Comparison of ENCODE assay signal across 25 cellular contexts in the genomic region with DNA sequence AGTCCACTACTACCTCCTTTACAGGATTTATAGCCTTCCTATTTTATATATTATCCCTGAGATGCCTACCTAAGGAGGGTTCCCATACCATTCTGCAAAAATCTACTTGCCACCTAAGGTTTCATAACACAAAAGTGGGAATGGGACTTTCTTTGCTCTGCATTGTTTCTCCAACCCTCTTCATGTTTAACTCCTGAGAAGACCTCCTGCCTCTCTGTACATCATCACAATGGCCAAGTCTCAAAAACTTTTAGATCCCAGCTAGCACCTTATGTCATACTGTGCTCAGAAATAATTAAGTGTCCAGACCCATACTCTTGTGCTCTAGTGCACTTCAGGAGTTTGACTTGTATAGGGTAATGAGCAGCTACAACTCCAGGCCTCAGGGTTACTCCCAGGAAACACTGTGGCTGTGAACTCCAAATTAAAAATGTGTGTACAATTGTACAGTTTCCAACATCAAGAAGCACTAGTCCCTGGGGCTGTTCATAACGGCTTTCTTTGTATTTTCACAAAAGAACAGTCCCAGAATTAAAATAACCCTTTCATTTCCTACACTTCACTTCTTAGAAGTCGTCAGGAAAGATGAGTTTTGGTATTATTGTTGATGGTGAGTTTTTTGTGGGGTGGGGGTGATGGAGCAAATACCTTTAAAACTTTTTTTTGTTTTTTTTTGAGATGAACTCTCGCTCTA. TPM values are rescaled to one million over a fixed set of nuclear protein-coding genes. Genes with fewer than 3 reads are reported as not detected.
DNase-seq lines count a peak whose midpoint lies in the region; ATAC-seq, FAIRE-seq and TF ChIP-seq lines count a peak whose summit lies in the region.
"Had no signal": no experiment of that assay in that cellular context is flagged by ENCODE, and none has a peak within 500 bp of the region (broad histone marks: within the 10 kb centered on the region; RNA-seq: fewer than 3 reads in every experiment).

No MANE protein-coding gene starts in this region.

- no peak for TF ChIP-seq EP300 in A549 (IDR thresholded peaks at IDR 0.05)

- H3K36me3 Mint-ChIP-seq in mesothelial cell of epicardium = no peaks in the 10 kb centered on the region

- H3K4me2 ChIP-seq in A549 = peak overlapping the region; percentile 14; the same call in 2 of the 3 replicates

- no peak for TF ChIP-seq CTCF in A549 (IDR thresholded peaks at IDR 0.05)
- TF ChIP-seq CTCF in RWPE1 (conservative IDR thresholded peaks at IDR 0.05; ENCODE audit: low read depth) = no peak
- TF ChIP-seq CTCF in mesothelial cell of epicardium (IDR thresholded peaks at IDR 0.05; ENCODE audit: unreplicated experiment) = no peak

- no peak for FAIRE-seq in A549 (lab: Jason Lieb, UNC)
- peak; percentile 86 for FAIRE-seq in G401.6 (lab: Jason Lieb, UNC)
- FAIRE-seq: bronchial epithelial cell, colon had no signal

- ATAC-seq in A549 (peak in 1 of 2 experiments; percentile 48; a peak in 4 of 6 replicates), HG02610 (IDR thresholded peaks at IDR 0.05; ENCODE audit: unreplicated experiment) (no peak)
- ATAC-seq: upper lobe of right lung had no signal

- peaks cover 23% of the 10 kb centered on the region for H3K4me1 Mint-ChIP-seq in mesothelial cell of epicardium
- H3K4me1 Mint-ChIP-seq: activated naive CD4-positive, alpha-beta T cell treated with anti-CD3 and anti-CD28 coated beads, Interleukin-2, amount 50 U/mL, for 24 hours; memory B cell had no signal

- no peaks in the 10 kb centered on the region for H3K27me3 Mint-ChIP-seq in mesothelial cell of epicardium (ENCODE audit: low read depth)
- H3K27me3 Mint-ChIP-seq: activated naive CD4-positive, alpha-beta T cell treated with anti-CD3 and anti-CD28 coated beads, Interleukin-2, amount 50 U/mL, for 24 hours; memory B cell had no signal

- POLR2A ChIA-PET in A549 (lab: Yijun Ruan, JAX) = no interaction called here
- POLR2A ChIA-PET in RWPE1 (lab: Yijun Ruan, JAX; ENCODE audit: low non-redundant PET) = no interaction called here

- CTCF ChIA-PET in A549 (lab: Yijun Ruan, JAX) (no interaction called here), RWPE1 (lab: Yijun Ruan, JAX) (no interaction called here)

- TF ChIP-seq POLR2A in A549 (IDR thresholded peaks at IDR 0.05; ENCODE audit: low read length) = no peak

- no peaks in the 10 kb centered on the region for H3K9me3 ChIP-seq in A549
- H3K9me3 ChIP-seq: Caco-2, Peyer's patch, SJCRH30, upper lobe of right lung had no signal

- peak overlapping the region; percentile 0 for H3K27ac Mint-ChIP-seq in mesothelial cell of epicardium
- H3K27ac Mint-ChIP-seq: activated naive CD4-positive, alpha-beta T cell treated with anti-CD3 and anti-CD28 coated beads, Interleukin-2, amount 50 U/mL, for 24 hours; memory B cell had no signal

- H3K27ac ChIP-seq in A549 (no peak overlapping the region), RWPE1 (peak overlapping the region; percentile 43)
- H3K27ac ChIP-seq: parathyroid adenoma, Peyer's patch, SJCRH30, upper lobe of right lung had no signal

- H3K4me3 Mint-ChIP-seq in mesothelial cell of epicardium = no peak overlapping the region
- H3K4me3 Mint-ChIP-seq: activated naive CD4-positive, alpha-beta T cell treated with anti-CD3 and anti-CD28 coated beads, Interleukin-2, amount 50 U/mL, for 24 hours; memory B cell had no signal

- H3K4me3 ChIP-seq in A549 = no peak overlapping the region
- H3K4me3 ChIP-seq: Peyer's patch, SJCRH30, skin epidermis, upper lobe of right lung had no signal

- H3K9me3 Mint-ChIP-seq in mesothelial cell of epicardium = no peaks in the 10 kb centered on the region
- H3K9me3 Mint-ChIP-seq: activated naive CD4-positive, alpha-beta T cell treated with anti-CD3 and anti-CD28 coated beads, Interleukin-2, amount 50 U/mL, for 24 hours; memory B cell had no signal

- no peak for TF ChIP-seq RAD21 in A549 (conservative IDR thresholded peaks at IDR 0.05 in 1 of 2, IDR thresholded peaks at IDR 0.05 in 1 of 2)

- DNase-seq in A549 (ENCODE audit: low read depth in 1 of 2, low spot score in 1 of 2) = no peak
- DNase-seq in RWPE1 (ENCODE audit: low spot score) = no peak
- DNase-seq in mesothelial cell of epicardium (ENCODE audit: low spot score in 2 of 2, unreplicated experiment in 2 of 2) = no peak
- DNase-seq in A172 (ENCODE audit: low spot score) = no peak
- no peak for DNase-seq in cerebellar nuclear complex (lab: John Stamatoyannopoulos, UW)
- DNase-seq: activated CD4-positive, alpha-beta T cell treated with anti-CD3 and anti-CD28 coated beads for 48 hours; activated CD8-positive, alpha-beta memory T cell treated with anti-CD3 and anti-CD28 coated beads for 24 hours; Caco-2; effector CD4-positive, alpha-beta T cell; GF-D8; NCI-H1105; NCI-H2029; Peyer's patch; SJCRH30; stimulated activated naive CD4-positive, alpha-beta T cell treated with Interleukin-2 at 50 U/mL for 16 hours; upper lobe of right lung had no signal

- 75% methylated on average over 3 of the region's 3 CpGs for WGBS in A549 (ENCODE audit: missing lambda C conversion rate)

- H3K4me1 ChIP-seq in A549 = peaks cover 10% of the 10 kb centered on the region; the same call in 2 of the 3 replicates
- H3K4me1 ChIP-seq: Caco-2, parathyroid adenoma, Peyer's patch, SJCRH30, upper lobe of right lung had no signal

TF ChIP-seq in A549, 52 proteins besides CTCF, POLR2A, EP300 and RAD21:
- TF ChIP-seq CBX2 (IDR thresholded peaks at IDR 0.05; ENCODE audit: borderline replicate concordance, low read depth) (no peak), SREBF2 (IDR thresholded peaks at IDR 0.05) (no peak), NFE2L2 (conservative IDR thresholded peaks at IDR 0.05; ENCODE audit: low read length) (no peak), NPAS2 (CRISPR knock-in tag; IDR thresholded peaks at IDR 0.05; ENCODE audit: borderline replicate concordance) (no peak), GATA3 (IDR thresholded peaks at IDR 0.05; ENCODE audit: borderline replicate concordance) (no peak), JUN (IDR thresholded peaks at IDR 0.05) (no peak), KDM1A (IDR thresholded peaks at IDR 0.05; ENCODE audit: low read depth) (no peak), HOXB13 (CRISPR knock-in tag; IDR thresholded peaks at IDR 0.05; ENCODE audit: low read depth) (no peak), EHF (CRISPR knock-in tag; IDR thresholded peaks at IDR 0.05) (no peak), SMC3 (IDR thresholded peaks at IDR 0.05) (no peak)

RNA-seq across cellular contexts. Expression of a gene that starts 39.4 kb away (rescaled TPM):
- polyA plus RNA-seq in A549 (2011; rRNA removed) (10.4 and 13.3 TPM in 2 replicates), A549 (2017; fragmentation: RNase III; extraction: RNeasy Plus Mini Kit Qiagen cat#74134 plus additional on column Dnase treatment) (6.6 to 7.3 TPM (median 6.9 TPM) in 3 replicates)
- polyA plus RNA-seq in A549 (2012; cell fraction: cytosol; rRNA removed) = 3.6 and 3.7 TPM in 2 replicates
- 7.0 and 9.5 TPM in 2 replicates for polyA plus RNA-seq in A549 (2012; cell fraction: nucleus; rRNA removed)
- polyA minus RNA-seq in A549 (2011; rRNA and poly(A)+ RNA removed) = 5.3 and 5.8 TPM in 2 replicates
- total RNA-seq in mesothelial cell of epicardium = 13.1 to 15.0 TPM (median 13.5 TPM) in 3 replicates
- total RNA-seq in A172 (2014; rRNA removed; shearing (Covaris generic)) = 7.6 and 10.2 TPM in 2 replicates

RNA-seq across cellular contexts. Expression of a gene that starts 46.1 kb away (rescaled TPM):
- polyA plus RNA-seq in A549 (2011; rRNA removed) (0.53 and 1.1 TPM in 2 replicates), A549 (2017; fragmentation: RNase III; extraction: RNeasy Plus Mini Kit Qiagen cat#74134 plus additional on column Dnase treatment) (2.4 to 2.9 TPM (median 2.5 TPM) in 3 replicates)
- 3.2 and 4.7 TPM in 2 replicates for polyA plus RNA-seq in A549 (2012; cell fraction: cytosol; rRNA removed)
- 7.7 and 10.3 TPM in 2 replicates for polyA plus RNA-seq in A549 (2012; cell fraction: nucleus; rRNA removed)
- polyA minus RNA-seq in A549 (2011; rRNA and poly(A)+ RNA removed) = 0.24 and 1.2 TPM in 2 replicates
- 5.1 to 5.9 TPM (median 5.1 TPM) in 3 replicates for total RNA-seq in mesothelial cell of epicardium
- total RNA-seq in A172 (2014; rRNA removed; shearing (Covaris generic)) = 3.9 and 5.3 TPM in 2 replicates
- total RNA-seq: bronchial epithelial cell, epithelial cell of proximal tubule, Peyer's patch, upper lobe of right lung had no signal
